ENCODE assay signal across 27 cellular contexts in the genomic region with DNA sequence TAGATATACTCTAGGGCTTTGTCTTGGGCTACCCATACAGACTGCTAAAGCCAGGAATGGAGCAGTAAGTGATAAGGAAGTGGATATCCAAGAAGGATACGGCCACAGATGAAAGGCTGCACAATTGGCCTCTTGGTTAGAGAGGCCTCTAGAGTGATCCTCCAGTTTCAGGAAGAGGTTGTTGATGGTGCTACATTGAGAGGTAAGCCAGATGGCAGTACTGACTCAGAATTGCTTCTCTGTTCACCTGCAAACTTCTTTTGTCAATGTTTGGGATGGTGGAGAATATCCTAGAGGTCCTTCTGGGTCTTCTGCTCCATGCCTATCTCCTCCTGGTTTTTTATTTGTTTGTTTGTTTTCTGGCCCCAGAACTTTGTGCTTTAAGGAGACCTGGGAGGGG.
"Had no signal": no experiment of that assay in that cellular context is flagged by ENCODE, and none has a peak within 500 bp of the region (broad histone marks: within the 10 kb centered on the region; RNA-seq: fewer than 3 reads in every experiment).

No MANE protein-coding gene starts in this region.

- H3K27me3 ChIP-seq: adrenal gland, ascending aorta, brain microvascular endothelial cell, esophagus squamous epithelium, heart left ventricle, neural progenitor cell, upper lobe of left lung had no signal

- H3K4me3 ChIP-seq: adrenal gland, ascending aorta, esophagus squamous epithelium, heart left ventricle, neural progenitor cell, prostate gland, thoracic aorta, upper lobe of left lung had no signal

- H3K4me1 Mint-ChIP-seq: mesothelial cell of epicardium; naive thymus-derived CD8-positive, alpha-beta T cell; neural progenitor cell had no signal

- DNase-seq: activated CD4-positive, alpha-beta T cell treated with anti-CD3 and anti-CD28 coated beads, Interleukin-2, amount 50 U/mL, for 1 hour; activated CD4-positive, CD25-positive, alpha-beta regulatory T cell treated with anti-CD3 and anti-CD28 coated beads, Interleukin-2, amount 50 U/mL, for 72 hours; activated CD8-positive, alpha-beta T cell treated with anti-CD3 and anti-CD28 coated beads, Interleukin-2, amount 10 ng/mL, durations not matched to agents 7 days and 5 days; activated naive CD4-positive, alpha-beta T cell; activated T-cell treated with anti-CD3 and anti-CD28 coated beads, Interleukin-2, amount 50 U/mL, for 1 hour; adrenal gland; brain microvascular endothelial cell; central memory CD4-positive, alpha-beta T cell; dermis blood vessel endothelial cell; effector CD8-positive, alpha-beta T cell; esophagus squamous epithelium; heart left ventricle; left ventricle myocardium superior; mammary epithelial cell; naive thymus-derived CD8-positive, alpha-beta T cell; stimulated activated CD4-positive, alpha-beta T cell treated with anti-CD3 and anti-CD28 coated beads, Interleukin-4, amount 100 ng/mL, for 1 hour; stimulated activated naive CD4-positive, alpha-beta T cell treated with Interleukin-2 at 50 U/mL for 16 hours; upper lobe of left lung had no signal

- H3K4me1 ChIP-seq: adrenal gland, ascending aorta, esophagus squamous epithelium, heart left ventricle, neural progenitor cell, prostate gland, upper lobe of left lung had no signal

- H3K27me3 Mint-ChIP-seq: activated naive CD8-positive, alpha-beta T cell; naive thymus-derived CD8-positive, alpha-beta T cell had no signal

- H3K9me3 ChIP-seq: adrenal gland, ascending aorta, esophagus squamous epithelium, heart left ventricle, prostate gland, thoracic aorta, upper lobe of left lung had no signal

- H3K4me3 Mint-ChIP-seq: activated CD8-positive, alpha-beta T cell treated with anti-CD3 and anti-CD28 coated beads, Interleukin-2, amount 10 ng/mL, durations not matched to agents 7 days and 5 days; activated naive CD8-positive, alpha-beta T cell; mesothelial cell of epicardium; naive thymus-derived CD8-positive, alpha-beta T cell; neural progenitor cell; T-helper 2 cell treated with Interferon-gamma antibody and Interleukin-4, amounts not matched to agents 5 μg/mL and 100 μg/mL, for 36 hours had no signal

- H2AFZ ChIP-seq: neural progenitor cell had no signal

- H3K36me3 ChIP-seq: adrenal gland, ascending aorta, brain microvascular endothelial cell, esophagus squamous epithelium, heart left ventricle, neural progenitor cell, prostate gland, thoracic aorta, upper lobe of left lung had no signal

- H3K9ac ChIP-seq: neural progenitor cell had no signal

- H3K27ac ChIP-seq: adrenal gland, ascending aorta, brain microvascular endothelial cell, esophagus squamous epithelium, heart left ventricle, neural progenitor cell, prostate gland, thoracic aorta, upper lobe of left lung, VCaP had no signal

- H3K27ac Mint-ChIP-seq: activated CD8-positive, alpha-beta T cell treated with anti-CD3 and anti-CD28 coated beads, Interleukin-2, amount 10 ng/mL, durations not matched to agents 7 days and 5 days; activated naive CD8-positive, alpha-beta T cell; activated T-helper 2 cell treated with anti-CD3 and anti-CD28 coated beads, Interferon-gamma antibody, Interleukin-2, Interleukin-4, amounts not matched to agents 10 μg/mL and 5 μg/mL and 100 μg/mL, durations not matched to agents 14 hours and 24 hours and 36 hours; mesothelial cell of epicardium; naive thymus-derived CD8-positive, alpha-beta T cell; neural progenitor cell; T-helper 2 cell treated with Interferon-gamma antibody and Interleukin-4, amounts not matched to agents 5 μg/mL and 100 μg/mL, for 36 hours had no signal

- ATAC-seq: activated CD8-positive, alpha-beta T cell treated with anti-CD3 and anti-CD28 coated beads, Interleukin-2, amount 10 ng/mL, durations not matched to agents 7 days and 5 days; heart left ventricle; left ventricle myocardium superior; naive thymus-derived CD8-positive, alpha-beta T cell had no signal

- H3K4me2 ChIP-seq: neural progenitor cell had no signal

- H3K36me3 Mint-ChIP-seq: activated naive CD8-positive, alpha-beta T cell; mesothelial cell of epicardium; naive thymus-derived CD8-positive, alpha-beta T cell; neural progenitor cell had no signal

- H3K9me3 Mint-ChIP-seq: mesothelial cell of epicardium, neural progenitor cell had no signal
